Comparison of ENCODE assay signal across 1 cellular context in the genomic region with DNA sequence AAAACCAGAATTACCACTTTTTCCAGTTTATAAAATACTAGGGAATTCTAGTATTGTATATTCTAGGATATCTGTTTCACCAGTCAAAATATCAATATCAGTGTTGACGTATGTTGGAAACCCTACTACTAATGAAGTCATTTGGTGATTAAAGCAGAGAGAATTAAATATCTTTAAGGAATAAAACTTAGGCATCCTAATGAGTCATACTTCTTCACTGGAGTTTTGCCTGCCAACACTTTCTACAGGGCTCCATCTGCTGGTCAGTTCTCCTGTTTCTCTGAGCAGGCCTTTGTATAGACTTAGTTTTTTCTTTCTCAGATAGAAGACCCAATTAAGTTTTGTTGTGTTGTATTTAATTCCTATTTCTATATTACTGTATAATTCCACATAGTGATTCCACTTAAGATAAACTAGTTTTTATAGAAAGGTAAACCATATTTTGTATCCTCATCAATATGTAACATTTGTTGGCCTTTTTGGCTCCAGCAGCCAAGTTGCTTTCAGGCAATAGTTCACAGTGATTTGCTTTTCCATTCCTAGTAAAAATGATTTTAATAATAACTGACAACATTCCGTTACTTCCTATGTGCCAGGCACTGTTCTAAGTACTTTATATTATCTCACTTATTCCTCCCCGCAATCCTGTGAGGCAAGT.
TF ChIP-seq lines count a peak whose summit lies in the region.

No MANE protein-coding gene starts in this region.

TF ChIP-seq in WTC11, 78 proteins besides CTCF, POLR2A, EP300 and RAD21 (continued from another document):
- no peak for TF ChIP-seq ZNF532 (CRISPR knock-in tag; IDR thresholded peaks at IDR 0.05; ENCODE audit: borderline replicate concordance)
- no peak for TF ChIP-seq ZBTB21 (CRISPR knock-in tag; IDR thresholded peaks at IDR 0.05; ENCODE audit: borderline replicate concordance)
- no peak for TF ChIP-seq ZNF219 (CRISPR knock-in tag; IDR thresholded peaks at IDR 0.05; ENCODE audit: borderline replicate concordance)
